9 cellular contexts compared by ENCODE assay signal in genomic region chr6:66496659-66497058, GRCh38.
DNase-seq lines count a peak whose midpoint lies in the region; ATAC-seq and TF ChIP-seq lines count a peak whose summit lies in the region.
"Had no signal": no experiment of that assay in that cellular context is flagged by ENCODE, and none has a peak within 500 bp of the region (broad histone marks: within the 10 kb centered on the region; RNA-seq: fewer than 3 reads in every experiment).

No MANE protein-coding gene starts in this region.

- no peak for TF ChIP-seq CTCF in ascending aorta (IDR thresholded peaks at IDR 0.05)

- H3K36me3 ChIP-seq in ascending aorta, result no peaks in the 10 kb centered on the region

- no peak overlapping the region for H3K4me3 ChIP-seq in ascending aorta

- intact Hi-C loops in Right ventricle myocardium inferior (cut with DNase I) (no loop called here), ascending aorta (cut with DNase I) (no loop called here)

- H3K4me1 ChIP-seq in ascending aorta, result no peaks in the 10 kb centered on the region

- DNase-seq in COR-L47 (lab: John Stamatoyannopoulos, UW) (peak; percentile 7), HT1080 (ENCODE audit: low read depth) (peak; percentile 15), RPMI8226 (peak; percentile 28), foreskin melanocyte (peak; percentile 38), occipital lobe (lab: John Stamatoyannopoulos, UW) (no peak), Right ventricle myocardium inferior (ENCODE audit: missing footprints) (no peak), ascending aorta (ENCODE audit: low spot score in 2 of 2) (no peak)
- DNase-seq: Right ventricle myocardium superior had no signal

- no peaks in the 10 kb centered on the region for H3K27me3 ChIP-seq in ascending aorta

- ATAC-seq in Right ventricle myocardium inferior, result no peak
- ATAC-seq in GM18520 (IDR thresholded peaks at IDR 0.05; ENCODE audit: unreplicated experiment), result no peak

- H3K27ac ChIP-seq in ascending aorta, result no peak overlapping the region

- H3K9me3 ChIP-seq in ascending aorta, result no peaks in the 10 kb centered on the region

Comparison
In these comparisons a context has a peak if more than half of its experiments do, and no peak if none do; other contexts are left out.
1. DNase-seq: peak in COR-L47 (single experiment), HT1080 (single experiment), RPMI8226 (single experiment) and foreskin melanocyte (single experiment); none in occipital lobe (single experiment), Right ventricle myocardium inferior (single experiment) and ascending aorta (0 of 2).